ENCODE assay signal across 11 cellular contexts in genomic region chr10:72611783-72612182, GRCh38. TPM values are rescaled to one million over a fixed set of nuclear protein-coding genes. Genes with fewer than 3 reads are reported as not detected.
DNase-seq lines count a peak whose midpoint lies in the region; ATAC-seq and TF ChIP-seq lines count a peak whose summit lies in the region.
"Had no signal": no experiment of that assay in that cellular context is flagged by ENCODE, and none has a peak within 500 bp of the region (broad histone marks: within the 10 kb centered on the region; RNA-seq: fewer than 3 reads in every experiment).

No MANE protein-coding gene starts in this region.

- POLR2A ChIA-PET in WTC11 (lab: Charles Lee), result interaction anchor here (0.6 kb wide), 2 partner anchors 67 to 481 kb away, joined by 3 to 6 read pairs; no protein-coding TSS in a partner anchor
- POLR2A ChIA-PET in naive thymus-derived CD4-positive, alpha-beta T cell (lab: Charles Lee), result no interaction called here

- CTCF ChIA-PET in WTC11 (lab: Charles Lee), result interaction anchor here (0.6 kb wide), 3 partner anchors 9 to 84 kb away, joined by 3 to 6 read pairs (median 4); no protein-coding TSS in a partner anchor
- CTCF ChIA-PET in naive thymus-derived CD4-positive, alpha-beta T cell (lab: Charles Lee), result no interaction called here

- H3K27ac Mint-ChIP-seq in WTC11, result peak overlapping the region; percentile 7; the same call in 1 of the 2 replicates
- H3K27ac Mint-ChIP-seq in naive thymus-derived CD4-positive, alpha-beta T cell, result peak overlapping the region in 1 of 9 donors; percentile 8

- TF ChIP-seq POLR2A in stomach (IDR thresholded peaks at IDR 0.05), result no peak

- peak; percentile 4 for DNase-seq in NCI-H1694 (lab: John Stamatoyannopoulos, UW)
- no peak for DNase-seq in NCI-H1694 treated with DMSO at 0.1 percent for 48 hours (lab: John Stamatoyannopoulos, UW)
- DNase-seq in WTC11 (ENCODE audit: low spot score), result no peak
- no peak for DNase-seq in right cardiac atrium
- no peak for DNase-seq in stomach
- no peak for DNase-seq in naive thymus-derived CD4-positive, alpha-beta T cell
- DNase-seq: ACHN; activated CD4-positive, alpha-beta T cell treated with anti-CD3 and anti-CD28 coated beads for 48 hours; activated gamma-delta T cell treated with Interleukin-2 at 50 U/mL for 16 hours had no signal

- H3K4me1 ChIP-seq in right cardiac atrium (ENCODE audit: control insufficient read depth, insufficient read depth, low read length) (no peaks in the 10 kb centered on the region), stomach (peaks cover 0 to 19% (median 14%) of the 10 kb centered on the region in 4 donors)
- H3K4me1 ChIP-seq in naive thymus-derived CD4-positive, alpha-beta T cell (ENCODE audit: control insufficient read depth in 2 of 2, insufficient read depth in 2 of 2, low read length in 2 of 2), result no peaks in the 10 kb centered on the region

- no peaks in the 10 kb centered on the region for H3K36me3 ChIP-seq in stomach
- H3K36me3 ChIP-seq in naive thymus-derived CD4-positive, alpha-beta T cell (ENCODE audit: control insufficient read depth in 2 of 3, insufficient read depth in 3 of 3, low read length in 3 of 3), result no peaks in the 10 kb centered on the region

- H3K4me3 Mint-ChIP-seq in WTC11, result no peak overlapping the region
- no peak overlapping the region for H3K4me3 Mint-ChIP-seq in naive thymus-derived CD4-positive, alpha-beta T cell

- TF ChIP-seq EP300 in stomach (IDR thresholded peaks at IDR 0.05), result no peak

- H3K4me3 ChIP-seq in right cardiac atrium (ENCODE audit: low read length) (peak overlapping the region; percentile 64), stomach (peak overlapping the region; percentile 13 to 31 (median 22))
- H3K4me3 ChIP-seq in naive thymus-derived CD4-positive, alpha-beta T cell (ENCODE audit: low read length), result no peak overlapping the region

- no peaks in the 10 kb centered on the region for H3K27me3 ChIP-seq in right cardiac atrium (ENCODE audit: control insufficient read depth, insufficient read depth)
- no peaks in the 10 kb centered on the region for H3K27me3 ChIP-seq in stomach
- no peaks in the 10 kb centered on the region for H3K27me3 ChIP-seq in naive thymus-derived CD4-positive, alpha-beta T cell (ENCODE audit: control insufficient read depth in 2 of 2, insufficient read depth in 2 of 2, low read length in 2 of 2)

- H3K9me3 ChIP-seq in right cardiac atrium (ENCODE audit: control insufficient read depth, low read length), result no peaks in the 10 kb centered on the region
- H3K9me3 ChIP-seq in stomach, result no peaks in the 10 kb centered on the region
- H3K9me3 ChIP-seq in naive thymus-derived CD4-positive, alpha-beta T cell (ENCODE audit: control insufficient read depth in 2 of 3, low read length in 3 of 3), result no peaks in the 10 kb centered on the region

- 0 out of 2 replicates have a peak, but pooled peaks cover 3% of the 10 kb centered on the region for H3K4me1 Mint-ChIP-seq in WTC11
- H3K4me1 Mint-ChIP-seq in naive thymus-derived CD4-positive, alpha-beta T cell, result peaks cover 2 to 30% (median 18%) of the 10 kb centered on the region in 7 donors

- peaks cover 8% of the 10 kb centered on the region for H3K9me3 Mint-ChIP-seq in WTC11
- H3K9me3 Mint-ChIP-seq in naive thymus-derived CD4-positive, alpha-beta T cell, result peaks cover 4 to 20% (median 7%) of the 10 kb centered on the region in 11 donors

- no peaks in the 10 kb centered on the region for H3K27me3 Mint-ChIP-seq in WTC11 (ENCODE audit: low read depth)
- H3K27me3 Mint-ChIP-seq in naive thymus-derived CD4-positive, alpha-beta T cell, result no peaks in the 10 kb centered on the region

- no peak for TF ChIP-seq CTCF in WTC11 (IDR thresholded peaks at IDR 0.05)
- TF ChIP-seq CTCF in stomach (IDR thresholded peaks at IDR 0.05), result no peak

- H3K36me3 Mint-ChIP-seq in WTC11, result peaks cover 11% of the 10 kb centered on the region
- H3K36me3 Mint-ChIP-seq in naive thymus-derived CD4-positive, alpha-beta T cell, result peaks cover 4 to 36% (median 23%) of the 10 kb centered on the region in 5 donors

- ATAC-seq in WTC11, result 0 out of 2 replicates have a peak, but pooled peaks have one; percentile 22
- peak; percentile 84 to 87 for ATAC-seq in right cardiac atrium
- ATAC-seq in GM21367 (IDR thresholded peaks at IDR 0.05; ENCODE audit: unreplicated experiment), result no peak
- no peak for ATAC-seq in naive thymus-derived CD4-positive, alpha-beta T cell
- no peak for ATAC-seq in GM18502 (IDR thresholded peaks at IDR 0.05; ENCODE audit: poor library complexity, unreplicated experiment)

- H3K27ac ChIP-seq in right cardiac atrium (ENCODE audit: low read length), result peak overlapping the region; percentile 72
- H3K27ac ChIP-seq in stomach, result peak overlapping the region; percentile 4 to 76 (median 59)
- H3K27ac ChIP-seq in naive thymus-derived CD4-positive, alpha-beta T cell (ENCODE audit: low read depth, low read length), result no peak overlapping the region

- intact Hi-C loops in right cardiac atrium (cut with DNase I), result no loop called here
- intact Hi-C loops in stomach (cut with DNase I; ENCODE audit: low total_unique reads), result no loop called here
- intact Hi-C loops in naive thymus-derived CD4-positive, alpha-beta T cell (cut with micrococcal nuclease), result no loop called here

- 37% methylated on average over 5 of the region's 5 CpGs for WGBS in right cardiac atrium
- WGBS in stomach, 5 donors, result 13 to 42% (median 29%) methylated on average over 5 of the region's 5 CpGs

TF ChIP-seq in WTC11, 78 proteins besides CTCF, POLR2A, EP300 and RAD21:
- TF ChIP-seq SMAD3 (CRISPR knock-in tag; IDR thresholded peaks at IDR 0.05; ENCODE audit: borderline replicate concordance) (no peak), TCF7 (CRISPR knock-in tag; IDR thresholded peaks at IDR 0.05; ENCODE audit: low read depth) (no peak), ZNF671 (CRISPR knock-in tag; IDR thresholded peaks at IDR 0.05) (no peak), NR3C1 (CRISPR knock-in tag; conservative IDR thresholded peaks at IDR 0.05; ENCODE audit: low read depth) (no peak), ATF6 (CRISPR knock-in tag; IDR thresholded peaks at IDR 0.05) (no peak), NFE2L1 (CRISPR knock-in tag; IDR thresholded peaks at IDR 0.05) (no peak), TEAD4 (CRISPR knock-in tag; IDR thresholded peaks at IDR 0.05) (no peak)
- TF ChIP-seq, protein P1, sequence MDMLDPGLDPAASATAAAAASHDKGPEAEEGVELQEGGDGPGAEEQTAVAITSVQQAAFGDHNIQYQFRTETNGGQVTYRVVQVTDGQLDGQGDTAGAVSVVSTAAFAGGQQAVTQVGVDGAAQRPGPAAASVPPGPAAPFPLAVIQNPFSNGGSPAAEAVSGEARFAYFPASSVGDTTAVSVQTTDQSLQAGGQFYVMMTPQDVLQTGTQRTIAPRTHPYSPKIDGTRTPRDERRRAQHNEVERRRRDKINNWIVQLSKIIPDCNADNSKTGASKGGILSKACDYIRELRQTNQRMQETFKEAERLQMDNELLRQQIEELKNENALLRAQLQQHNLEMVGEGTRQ (CRISPR knock-in tag; IDR thresholded peaks at IDR 0.05), result no peak
- TF ChIP-seq, protein P2, sequence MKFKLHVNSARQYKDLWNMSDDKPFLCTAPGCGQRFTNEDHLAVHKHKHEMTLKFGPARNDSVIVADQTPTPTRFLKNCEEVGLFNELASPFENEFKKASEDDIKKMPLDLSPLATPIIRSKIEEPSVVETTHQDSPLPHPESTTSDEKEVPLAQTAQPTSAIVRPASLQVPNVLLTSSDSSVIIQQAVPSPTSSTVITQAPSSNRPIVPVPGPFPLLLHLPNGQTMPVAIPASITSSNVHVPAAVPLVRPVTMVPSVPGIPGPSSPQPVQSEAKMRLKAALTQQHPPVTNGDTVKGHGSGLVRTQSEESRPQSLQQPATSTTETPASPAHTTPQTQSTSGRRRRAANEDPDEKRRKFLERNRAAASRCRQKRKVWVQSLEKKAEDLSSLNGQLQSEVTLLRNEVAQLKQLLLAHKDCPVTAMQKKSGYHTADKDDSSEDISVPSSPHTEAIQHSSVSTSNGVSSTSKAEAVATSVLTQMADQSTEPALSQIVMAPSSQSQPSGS (CRISPR knock-in tag; IDR thresholded peaks at IDR 0.05; ENCODE audit: borderline replicate concordance, low read depth), result no peak

RNA-seq across cellular contexts. Expression of gene MICU1, which starts 14.1 kb away (rescaled TPM):
- 34.5 to 36.1 TPM (median 36.0 TPM) in 3 replicates for total RNA-seq in WTC11 (2021)
- total RNA-seq in right cardiac atrium, result 10 to 100 TPM; 41.3 to 51.2 (median 44.4) TPM
- polyA plus RNA-seq in right cardiac atrium, result 35.3 TPM
- total RNA-seq in stomach, result 100 to 1,000 TPM in 2 of 5 donors, 10 to 100 TPM in 3; 35.9 to 212 (median 65.0) TPM
- polyA plus RNA-seq in stomach, result 10 to 100 TPM; 25.9 to 37.3 (median 30.9) TPM
- total RNA-seq in naive thymus-derived CD4-positive, alpha-beta T cell, result 10 to 100 TPM; 20.8 to 39.6 (median 26.3) TPM
- 10 to 100 TPM; 22.9 to 24.5 TPM for polyA plus RNA-seq in naive thymus-derived CD4-positive, alpha-beta T cell

Comparison
In these comparisons a context has a peak if more than half of its experiments do, and no peak if none do; other contexts are left out.
1. ATAC-seq: peak in WTC11 (single experiment) and right cardiac atrium (2 of 2); none in GM21367 (single experiment), naive thymus-derived CD4-positive, alpha-beta T cell (single experiment) and GM18502 (single experiment).